In the genomic region with DNA sequence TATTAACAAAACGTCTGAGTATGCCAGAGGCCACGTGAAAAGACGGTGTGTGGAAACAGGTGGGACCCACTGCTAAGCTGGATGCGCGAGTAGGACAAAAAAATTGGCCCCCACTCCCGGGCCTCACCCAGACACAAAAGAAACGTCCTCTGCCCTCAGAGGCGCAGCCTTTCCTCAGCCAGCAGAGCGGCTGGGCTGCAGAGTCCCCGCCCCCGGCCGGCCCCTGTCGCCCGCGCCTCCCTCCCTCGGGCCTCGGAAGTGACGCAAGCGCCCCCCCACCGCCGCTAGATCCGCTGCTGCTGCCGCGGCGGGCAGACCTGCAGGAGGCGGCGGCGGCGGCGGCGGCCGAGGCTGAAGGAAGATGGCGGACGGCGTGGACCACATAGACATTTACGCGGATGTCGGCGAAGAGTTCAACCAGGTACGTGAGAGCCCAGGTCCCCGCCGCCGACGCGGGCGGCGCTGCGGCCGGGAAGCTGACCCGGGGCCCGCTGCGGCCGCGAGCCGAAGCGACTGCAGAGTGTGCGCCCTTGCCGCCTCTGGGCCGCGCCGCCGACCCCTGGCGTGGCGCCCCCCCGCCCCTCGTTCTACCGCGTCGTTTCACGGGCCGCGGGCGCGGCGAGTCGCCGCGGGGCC, we compare ENCODE assay signal across 8 cellular contexts. TPM values are rescaled to one million over a fixed set of nuclear protein-coding genes. Genes with fewer than 3 reads are reported as not detected.
DNase-seq lines count a peak whose midpoint lies in the region; ATAC-seq and TF ChIP-seq lines count a peak whose summit lies in the region.

A gene with protein sequence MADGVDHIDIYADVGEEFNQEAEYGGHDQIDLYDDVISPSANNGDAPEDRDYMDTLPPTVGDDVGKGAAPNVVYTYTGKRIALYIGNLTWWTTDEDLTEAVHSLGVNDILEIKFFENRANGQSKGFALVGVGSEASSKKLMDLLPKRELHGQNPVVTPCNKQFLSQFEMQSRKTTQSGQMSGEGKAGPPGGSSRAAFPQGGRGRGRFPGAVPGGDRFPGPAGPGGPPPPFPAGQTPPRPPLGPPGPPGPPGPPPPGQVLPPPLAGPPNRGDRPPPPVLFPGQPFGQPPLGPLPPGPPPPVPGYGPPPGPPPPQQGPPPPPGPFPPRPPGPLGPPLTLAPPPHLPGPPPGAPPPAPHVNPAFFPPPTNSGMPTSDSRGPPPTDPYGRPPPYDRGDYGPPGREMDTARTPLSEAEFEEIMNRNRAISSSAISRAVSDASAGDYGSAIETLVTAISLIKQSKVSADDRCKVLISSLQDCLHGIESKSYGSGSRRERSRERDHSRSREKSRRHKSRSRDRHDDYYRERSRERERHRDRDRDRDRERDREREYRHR (plus strand): TSS at position 284 of the 636 bp plus-strand sequence. CDS start 78 bp downstream, at position 362.

- H3K79me1 ChIP-seq in trophoblast cell (ENCODE audit: low read length) = peaks cover 7% of the 10 kb centered on the region

- DNase-seq in GM13976 (ENCODE audit: low spot score) (peak; percentile 95), NCI-H1436 treated with DMSO at 0.1 percent for 48 hours (lab: John Stamatoyannopoulos, UW) (peak; percentile 79), T follicular helper cell (ENCODE audit: low read depth) (peak; percentile 94), adipocyte (ENCODE audit: low read depth) (peak; percentile 98), cardiac muscle cell (ENCODE audit: low read depth in 1 of 2, low spot score in 1 of 2) (peak; percentile 96 to 98), trophoblast cell (peak; percentile 96 to 97), tibial nerve (ENCODE audit: low spot score in 2 of 2) (peak; percentile 88 to 90)

- H3K9me3 ChIP-seq in adipocyte (ENCODE audit: control insufficient read depth, low read length) (no peaks in the 10 kb centered on the region), cardiac muscle cell (ENCODE audit: low read depth) (no peaks in the 10 kb centered on the region), trophoblast cell (ENCODE audit: insufficient read depth, low read depth, low read length) (no peaks in the 10 kb centered on the region), tibial nerve (no peaks in the 10 kb centered on the region)

- TF ChIP-seq EP300 in tibial nerve (IDR thresholded peaks at IDR 0.05) = peak in 1 of 2 donors; percentile 99

- peaks cover 23% of the 10 kb centered on the region for H3K4me1 ChIP-seq in adipocyte (ENCODE audit: control insufficient read depth, insufficient read depth, low read length)
- peaks cover 25% of the 10 kb centered on the region for H3K4me1 ChIP-seq in cardiac muscle cell (ENCODE audit: low read depth)
- H3K4me1 ChIP-seq in trophoblast cell (ENCODE audit: control insufficient read depth in 1 of 2, insufficient read depth in 2 of 2, low read length in 2 of 2) = peaks cover 0 to 3% of the 10 kb centered on the region in 2 experiments
- H3K4me1 ChIP-seq in tibial nerve = peaks cover 0 to 45% (median 15%) of the 10 kb centered on the region in 4 donors

- H2BK120ac ChIP-seq in trophoblast cell (ENCODE audit: insufficient read depth, low read length, poor library complexity) = peak within 1 kb of the TSS; percentile 71

- H3K79me2 ChIP-seq in trophoblast cell (ENCODE audit: control insufficient read depth, insufficient read depth, low read length, poor library complexity) = peaks cover 15% of the 10 kb centered on the region

- WGBS in trophoblast cell (ENCODE audit: extremely low coverage, insufficient coverage, insufficient read length) = no CpG with 5 or more reads among the region's 78 CpGs
- WGBS in tibial nerve, 2 donors = 0% methylated on average over 11 to 13 of the region's 78 CpGs

- H3K27me3 ChIP-seq in adipocyte (replicated peaks; ENCODE audit: control insufficient read depth, insufficient read depth, low read length) (no peaks in the 10 kb centered on the region), cardiac muscle cell (no peaks in the 10 kb centered on the region), trophoblast cell (ENCODE audit: insufficient read depth, low read length) (no peaks in the 10 kb centered on the region), tibial nerve (no peaks in the 10 kb centered on the region)

- peak within 1 kb of the TSS; percentile 36 for H4K12ac ChIP-seq in trophoblast cell (ENCODE audit: low read depth, low read length)

- H3K4me3 ChIP-seq in adipocyte (ENCODE audit: low read length) (peak within 1 kb of the TSS; percentile 95), cardiac muscle cell (peak within 1 kb of the TSS; percentile 86), trophoblast cell (ENCODE audit: low read depth, low read length) (peak within 1 kb of the TSS; percentile 98), tibial nerve (peak within 1 kb of the TSS; percentile 77 to 92 (median 79))

- H3K36me3 ChIP-seq in adipocyte (ENCODE audit: control insufficient read depth, insufficient read depth, low read length, severe bottlenecking) (no peaks in the 10 kb centered on the region), cardiac muscle cell (no peaks in the 10 kb centered on the region), trophoblast cell (ENCODE audit: control insufficient read depth in 1 of 2, insufficient read depth in 2 of 2, low read length in 2 of 2) (peaks cover 2 to 3% of the 10 kb centered on the region in 2 experiments), tibial nerve (no peaks in the 10 kb centered on the region)

- H4K91ac ChIP-seq in trophoblast cell (ENCODE audit: low read depth, low read length) = peak within 1 kb of the TSS; percentile 94

- peak within 1 kb of the TSS; percentile 96 for H3K18ac ChIP-seq in trophoblast cell (ENCODE audit: low read length)

- TF ChIP-seq POLR2A in tibial nerve (IDR thresholded peaks at IDR 0.05) = peak; percentile 91 to 98

- in situ Hi-C loops in GM13976 (cut with MboI; ENCODE audit: low sequenced_read_pairs, unreplicated experiment) = no loop called here

- H2AFZ ChIP-seq in trophoblast cell (ENCODE audit: insufficient read depth, low read length, poor library complexity) = peak within 1 kb of the TSS; percentile 92

- H4K8ac ChIP-seq in trophoblast cell (ENCODE audit: low read depth, low read length) = peak within 1 kb of the TSS; percentile 95

- H3K27ac ChIP-seq in cardiac muscle cell = peak within 1 kb of the TSS; percentile 95
- peak within 1 kb of the TSS; percentile 97 for H3K27ac ChIP-seq in trophoblast cell (ENCODE audit: low read depth, low read length)
- peak within 1 kb of the TSS; percentile 89 to 99 (median 92) for H3K27ac ChIP-seq in tibial nerve

- ATAC-seq in HG02852 (IDR thresholded peaks at IDR 0.05; ENCODE audit: unreplicated experiment) = peak; percentile 92

- H3K4ac ChIP-seq in trophoblast cell (ENCODE audit: low read depth, low read length) = peak within 1 kb of the TSS; percentile 73

- H3K14ac ChIP-seq in trophoblast cell (ENCODE audit: low read length) = peak within 1 kb of the TSS; percentile 94

- H2BK5ac ChIP-seq in trophoblast cell (ENCODE audit: low read depth, low read length, poor library complexity) = peak within 1 kb of the TSS; percentile 83

- peak within 1 kb of the TSS; percentile 92 for H3K4me2 ChIP-seq in trophoblast cell (ENCODE audit: low read length)

- H3K9ac ChIP-seq in adipocyte (ENCODE audit: low read length) (peak within 1 kb of the TSS; percentile 92), trophoblast cell (ENCODE audit: low read length) (peak within 1 kb of the TSS; percentile 94)

- H2AK5ac ChIP-seq in trophoblast cell (ENCODE audit: low read length) = peak within 1 kb of the TSS; percentile 49

- TF ChIP-seq CTCF in GM13976 (IDR thresholded peaks at IDR 0.05; ENCODE audit: borderline replicate concordance, control extremely low read depth, extremely low read depth, insufficient read depth, missing control alignments) (no peak), cardiac muscle cell (IDR thresholded peaks at IDR 0.05; ENCODE audit: low read depth, low read length) (no peak), tibial nerve (IDR thresholded peaks at IDR 0.05) (peak in 3 of 5 experiments; percentile 6 to 52 (median 34))

- no peak within 1 kb of the TSS for H3K23ac ChIP-seq in trophoblast cell (ENCODE audit: low read length)

- no peak within 1 kb of the TSS for H2BK12ac ChIP-seq in trophoblast cell (ENCODE audit: low read length)

RNA-seq across cellular contexts. Expression of the gene that starts here (rescaled TPM):
- total RNA-seq in cardiac muscle cell (30.8 and 51.5 TPM in 2 replicates), tibial nerve (10 to 100 TPM; 37.3 to 50.0 (median 43.2) TPM)
- polyA plus RNA-seq in cardiac muscle cell = 88.1 and 93.2 TPM in 2 replicates
- polyA plus RNA-seq in trophoblast cell (2013) = 48.6 and 50.7 TPM in 2 replicates

Comparison
In these comparisons a context has a peak if more than half of its experiments do, and no peak if none do; other contexts are left out.
1. Peak in every context shown above with its lines: DNase-seq, ATAC-seq, H3K4me3 ChIP-seq and H3K27ac ChIP-seq.
2. CTCF ChIP-seq: peak in tibial nerve (3 of 5); none in GM13976 (single experiment) and cardiac muscle cell (single experiment).